Comparison of ENCODE assay signal across 24 cellular contexts in genomic region chr6:148704539-148704938, GRCh38.
"Had no signal": no experiment of that assay in that cellular context is flagged by ENCODE, and none has a peak within 500 bp of the region (broad histone marks: within the 10 kb centered on the region; RNA-seq: fewer than 3 reads in every experiment).

No MANE protein-coding gene starts in this region.

- H3K27ac ChIP-seq: left ventricle myocardium inferior, pancreas, prostate gland, skin epidermis, stomach, thyroid gland, upper lobe of right lung had no signal

- ATAC-seq: natural killer cell; pancreas; right cardiac atrium; sciatic nerve; stimulated activated naive B cell treated with anti-CD40 and anti-IgM and Interleukin-4, amounts not matched to agents 10 μg/mL and 1 μg/mL and 100 μg/mL, for 72 hours; stimulated activated naive CD8-positive, alpha-beta T cell treated with anti-CD3 and anti-CD28 coated beads, Interleukin-15, Interleukin-2, amounts not matched to agents 100 U/mL and 50 U/mL, for 24 hours had no signal

- H3K9me3 ChIP-seq: pancreas, prostate gland, stomach, testis, thyroid gland had no signal

- DNase-seq: islet precursor cell; left ventricle myocardium inferior; mesendoderm; naive B cell; natural killer cell; nephron progenitor cell; pancreas; posterior cingulate gyrus; right cardiac atrium; stimulated activated CD4-positive, alpha-beta T cell treated with anti-CD3 and anti-CD28 coated beads, Interleukin-12 subunit alpha, Interleukin-12 subunit beta, amount 100 ng/mL, for 4 hours; stimulated activated CD4-positive, alpha-beta T cell treated with anti-CD3 and anti-CD28 coated beads, Interleukin-15, amount 100 ng/mL, for 24 hours; stimulated activated CD4-positive, alpha-beta T cell treated with anti-CD3 and anti-CD28 coated beads, Interleukin-2, amount 100 ng/mL, for 24 hours; stimulated activated CD4-positive, alpha-beta T cell treated with anti-CD3 and anti-CD28 coated beads, Interleukin-4, amount 100 ng/mL, for 1 hour; stimulated activated naive B cell treated with anti-CD40 and anti-IgM and Interleukin-4, amounts not matched to agents 10 μg/mL and 1 μg/mL and 100 μg/mL, for 72 hours; stimulated activated naive CD8-positive, alpha-beta T cell treated with anti-CD3 and anti-CD28 coated beads, Interleukin-15, Interleukin-2, amounts not matched to agents 100 U/mL and 50 U/mL, for 24 hours; stomach; testis; thyroid gland; trophoblast cell; upper lobe of right lung had no signal

- H3K27me3 ChIP-seq: pancreas, stomach, testis, thyroid gland, upper lobe of right lung had no signal

- H3K36me3 ChIP-seq: left ventricle myocardium inferior, pancreas, prostate gland, stomach, thyroid gland, upper lobe of right lung had no signal

- H3K4me3 ChIP-seq: left ventricle myocardium inferior, lung, pancreas, prostate gland, skin epidermis, stomach, testis, thyroid gland, upper lobe of right lung had no signal
